Comparison of ENCODE assay signal across 14 cellular contexts in the genomic region with DNA sequence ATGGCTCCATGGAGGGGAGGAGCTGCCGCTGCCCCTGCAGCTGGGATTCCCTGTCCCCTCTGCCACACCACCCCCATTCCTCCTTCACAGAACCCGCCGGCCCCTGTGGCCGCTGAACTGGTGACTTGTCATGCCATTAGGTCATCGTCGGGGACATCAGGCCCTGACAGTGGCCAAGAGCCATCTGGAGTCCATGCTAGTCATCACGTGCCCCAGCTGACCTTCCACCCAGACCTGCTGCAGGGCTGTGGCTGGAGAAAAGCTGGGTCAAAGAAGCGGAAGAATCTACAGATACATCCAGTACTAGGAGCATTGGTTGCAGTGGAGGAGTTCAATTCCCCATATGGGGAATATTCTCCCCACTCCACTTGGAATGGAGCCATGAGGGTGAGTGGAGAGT.
DNase-seq lines count a peak whose midpoint lies in the region; ATAC-seq and TF ChIP-seq lines count a peak whose summit lies in the region.
"Had no signal": no experiment of that assay in that cellular context is flagged by ENCODE, and none has a peak within 500 bp of the region (broad histone marks: within the 10 kb centered on the region; RNA-seq: fewer than 3 reads in every experiment).

No MANE protein-coding gene starts in this region.

- H3K36me3 ChIP-seq in mesenchymal stem cell (ENCODE audit: control insufficient read depth in 1 of 2, insufficient read depth in 2 of 2, low read depth in 1 of 2, low read length in 2 of 2) (no peaks in the 10 kb centered on the region), upper lobe of right lung (no peaks in the 10 kb centered on the region)

- H2BK12ac ChIP-seq in mesenchymal stem cell (ENCODE audit: low read length in 2 of 2): no peak overlapping the region

- H3K4me1 ChIP-seq in mesenchymal stem cell (ENCODE audit: control insufficient read depth, insufficient read depth, low read depth, low read length) (no peaks in the 10 kb centered on the region), upper lobe of right lung (no peaks in the 10 kb centered on the region)
- H3K4me1 ChIP-seq: Caco-2 had no signal

- intact Hi-C loops in upper lobe of right lung (cut with DNase I) (no loop called here), posterior vena cava (cut with DNase I) (no loop called here)

- H2AFZ ChIP-seq in mesenchymal stem cell (ENCODE audit: low read depth, low read length): no peak overlapping the region

- peak overlapping the region; percentile 75 for H2AK5ac ChIP-seq in mesenchymal stem cell (ENCODE audit: low read length, severe bottlenecking)

- no peaks in the 10 kb centered on the region for H3K9me3 ChIP-seq in mesenchymal stem cell (ENCODE audit: control insufficient read depth, low read length)
- no peaks in the 10 kb centered on the region for H3K9me3 ChIP-seq in upper lobe of right lung
- H3K9me3 ChIP-seq: Caco-2 had no signal

- H4K91ac ChIP-seq in mesenchymal stem cell (ENCODE audit: low read length): peak overlapping the region; percentile 11

- WGBS in mesenchymal stem cell: 85% methylated on average over 8 of the region's 8 CpGs

- H3K27ac ChIP-seq in mesenchymal stem cell (ENCODE audit: low read length, poor library complexity, severe bottlenecking): no peak overlapping the region
- no peak overlapping the region for H3K27ac ChIP-seq in upper lobe of right lung
- H3K27ac ChIP-seq: 22Rv1 had no signal

- no peak for ATAC-seq in activated CD8-positive, alpha-beta memory T cell treated with anti-CD3 and anti-CD28 coated beads, Interleukin-2, amount 10 ng/mL, durations not matched to agents 7 days and 5 days
- peak; percentile 20 for ATAC-seq in upper lobe of right lung
- ATAC-seq: CD8-positive, alpha-beta T cell had no signal

- no peak overlapping the region for H2BK5ac ChIP-seq in mesenchymal stem cell (ENCODE audit: low read depth, low read length, poor library complexity, severe bottlenecking)

- CTCF ChIA-PET in activated CD8-positive, alpha-beta memory T cell treated with anti-CD3 and anti-CD28 coated beads, Interleukin-2, amount 10 ng/mL, durations not matched to agents 7 days and 5 days (lab: Charles Lee): no interaction called here

- no peaks in the 10 kb centered on the region for H3K9me3 Mint-ChIP-seq in activated CD8-positive, alpha-beta memory T cell treated with anti-CD3 and anti-CD28 coated beads, Interleukin-2, amount 10 ng/mL, durations not matched to agents 7 days and 5 days (ENCODE audit: low read depth)
- H3K9me3 Mint-ChIP-seq in chondrocyte (ENCODE audit: low read depth): no peaks in the 10 kb centered on the region
- H3K9me3 Mint-ChIP-seq: CD8-positive, alpha-beta T cell; HFFc6 had no signal

- H3K23ac ChIP-seq in mesenchymal stem cell (ENCODE audit: low read length in 2 of 2): no peak overlapping the region

- H2BK15ac ChIP-seq in mesenchymal stem cell (ENCODE audit: low read depth, poor library complexity, severe bottlenecking): no peak overlapping the region

- TF ChIP-seq CTCF in chondrocyte (IDR thresholded peaks at IDR 0.05) (no peak), upper lobe of right lung (IDR thresholded peaks at IDR 0.05) (no peak)

- DNase-seq in activated CD8-positive, alpha-beta memory T cell treated with anti-CD3 and anti-CD28 coated beads for 24 hours: peak; percentile 50
- no peak for DNase-seq in activated CD8-positive, alpha-beta memory T cell treated with anti-CD3 and anti-CD28 coated beads, Interleukin-2, amount 10 ng/mL, durations not matched to agents 7 days and 5 days
- DNase-seq in chondrocyte (ENCODE audit: low spot score) (peak; percentile 56), mesenchymal stem cell (no peak), upper lobe of right lung (no peak), posterior vena cava (ENCODE audit: low spot score) (no peak), erythroblast (lab: John Stamatoyannopoulos, UW) (no peak)
- DNase-seq: Caco-2, DMS53, GF-D8, HCEC 1CT, HFFc6 had no signal

- H3K4me3 Mint-ChIP-seq in activated CD8-positive, alpha-beta memory T cell treated with anti-CD3 and anti-CD28 coated beads, Interleukin-2, amount 10 ng/mL, durations not matched to agents 7 days and 5 days: no peak overlapping the region
- H3K4me3 Mint-ChIP-seq in chondrocyte (ENCODE audit: unreplicated experiment): no peak overlapping the region
- H3K4me3 Mint-ChIP-seq: CD8-positive, alpha-beta T cell; HFFc6 had no signal

- peak overlapping the region; percentile 55 for H4K8ac ChIP-seq in mesenchymal stem cell (ENCODE audit: low read length)

- H3K4me2 ChIP-seq in mesenchymal stem cell (ENCODE audit: low read length, poor library complexity, severe bottlenecking): no peak overlapping the region

- no peaks in the 10 kb centered on the region for H3K4me1 Mint-ChIP-seq in activated CD8-positive, alpha-beta memory T cell treated with anti-CD3 and anti-CD28 coated beads, Interleukin-2, amount 10 ng/mL, durations not matched to agents 7 days and 5 days
- H3K4me1 Mint-ChIP-seq in chondrocyte (ENCODE audit: low read depth): peaks cover 21% of the 10 kb centered on the region

- H3K9ac ChIP-seq in mesenchymal stem cell (ENCODE audit: low read length): no peak overlapping the region

- H3K18ac ChIP-seq in mesenchymal stem cell (ENCODE audit: low read depth in 1 of 2, low read length in 2 of 2): no peak overlapping the region

- TF ChIP-seq POLR2A in erythroblast (IDR thresholded peaks at IDR 0.05; ENCODE audit: low read length): no peak

- H3K27ac Mint-ChIP-seq in activated CD8-positive, alpha-beta memory T cell treated with anti-CD3 and anti-CD28 coated beads, Interleukin-2, amount 10 ng/mL, durations not matched to agents 7 days and 5 days: no peak overlapping the region
- no peak overlapping the region for H3K27ac Mint-ChIP-seq in chondrocyte (ENCODE audit: unreplicated experiment)
- H3K27ac Mint-ChIP-seq: CD8-positive, alpha-beta T cell; HFFc6 had no signal

- H2BK120ac ChIP-seq in mesenchymal stem cell (ENCODE audit: low read depth, low read length): no peak overlapping the region

- H3K14ac ChIP-seq in mesenchymal stem cell (ENCODE audit: low read length in 2 of 2): no peak overlapping the region

- H3K4me3 ChIP-seq in mesenchymal stem cell (ENCODE audit: insufficient read depth in 1 of 2, low read depth in 1 of 2, low read length in 2 of 2) (no peak overlapping the region), upper lobe of right lung (no peak overlapping the region)

- H3K27me3 ChIP-seq in mesenchymal stem cell (ENCODE audit: control insufficient read depth in 1 of 2, insufficient read depth in 1 of 2, low read length in 2 of 2) (no peaks in the 10 kb centered on the region), upper lobe of right lung (no peaks in the 10 kb centered on the region)

- H3K27me3 Mint-ChIP-seq in activated CD8-positive, alpha-beta memory T cell treated with anti-CD3 and anti-CD28 coated beads, Interleukin-2, amount 10 ng/mL, durations not matched to agents 7 days and 5 days: no peaks in the 10 kb centered on the region
- no peaks in the 10 kb centered on the region for H3K27me3 Mint-ChIP-seq in chondrocyte (ENCODE audit: low read depth)

- no peak overlapping the region for H3K4ac ChIP-seq in mesenchymal stem cell (ENCODE audit: low read depth in 1 of 2, low read length in 2 of 2)

- H3K36me3 Mint-ChIP-seq in activated CD8-positive, alpha-beta memory T cell treated with anti-CD3 and anti-CD28 coated beads, Interleukin-2, amount 10 ng/mL, durations not matched to agents 7 days and 5 days: no peaks in the 10 kb centered on the region
- no peaks in the 10 kb centered on the region for H3K36me3 Mint-ChIP-seq in chondrocyte (ENCODE audit: low read depth)
- H3K36me3 Mint-ChIP-seq: CD8-positive, alpha-beta T cell had no signal

- no peaks in the 10 kb centered on the region for H3K79me1 ChIP-seq in mesenchymal stem cell (replicated peaks; ENCODE audit: low read length, poor library complexity, severe bottlenecking)

Comparison
In these comparisons a context has a peak if more than half of its experiments do, and no peak if none do; other contexts are left out.
1. DNase-seq: peak in activated CD8-positive, alpha-beta memory T cell treated with anti-CD3 and anti-CD28 coated beads for 24 hours (single experiment) and chondrocyte (single experiment); none in activated CD8-positive, alpha-beta memory T cell treated with anti-CD3 and anti-CD28 coated beads, Interleukin-2, amount 10 ng/mL, durations not matched to agents 7 days and 5 days (single experiment), mesenchymal stem cell (single experiment), upper lobe of right lung (single experiment), posterior vena cava (single experiment) and erythroblast (0 of 2).